ENCODE assay signal across 24 cellular contexts in genomic region chr3:59064728-59065127, GRCh38. TPM values are rescaled to one million over a fixed set of nuclear protein-coding genes. Genes with fewer than 3 reads are reported as not detected.
"Had no signal": no experiment of that assay in that cellular context is flagged by ENCODE, and none has a peak within 500 bp of the region (broad histone marks: within the 10 kb centered on the region; RNA-seq: fewer than 3 reads in every experiment).

No MANE protein-coding gene starts in this region.

- H3K4me3 ChIP-seq: adrenal gland, coronary artery, dorsolateral prefrontal cortex, gastrocnemius medialis, left ventricle myocardium inferior, lung, spleen, tibial nerve had no signal

- H3K4me1 Mint-ChIP-seq: activated B cell treated with CpG ODN at 0.5 μM for 24 hours, brain had no signal

- H3K4me1 ChIP-seq: adrenal gland, gastrocnemius medialis, left ventricle myocardium inferior, spleen, tibial nerve had no signal

- H3K36me3 ChIP-seq: adrenal gland, gastrocnemius medialis, left ventricle myocardium inferior, spleen, tibial nerve had no signal

- H3K36me3 Mint-ChIP-seq: activated naive CD8-positive, alpha-beta T cell treated with anti-CD3 and anti-CD28 coated beads for 36 hours; brain had no signal

- H3K27ac Mint-ChIP-seq: activated B cell treated with CpG ODN at 0.5 μM for 24 hours; activated naive CD4-positive, alpha-beta T cell treated with anti-CD3 and anti-CD28 coated beads for 36 hours; activated naive CD8-positive, alpha-beta T cell treated with anti-CD3 and anti-CD28 coated beads for 36 hours; activated T-helper 1 cell treated with anti-CD3 and anti-CD28 coated beads, Interleukin-12 subunit alpha, Interleukin-12 subunit beta, Interleukin-2, Interleukin-4 antibody, amounts not matched to agents 30 ng/mL and 10 ng/mL and 1 ng/mL, durations not matched to agents 14 hours and 24 hours and 36 hours; brain; T-helper 2 cell treated with Interferon-gamma antibody and Interleukin-4, amounts not matched to agents 5 μg/mL and 100 μg/mL, for 36 hours had no signal

- H3K4me3 Mint-ChIP-seq: activated B cell treated with CpG ODN at 0.5 μM for 24 hours; activated naive CD4-positive, alpha-beta T cell treated with anti-CD3 and anti-CD28 coated beads for 36 hours; activated naive CD8-positive, alpha-beta T cell treated with anti-CD3 and anti-CD28 coated beads for 36 hours; activated T-helper 1 cell treated with anti-CD3 and anti-CD28 coated beads, Interleukin-12 subunit alpha, Interleukin-12 subunit beta, Interleukin-2, Interleukin-4 antibody, amounts not matched to agents 30 ng/mL and 10 ng/mL and 1 ng/mL, durations not matched to agents 14 hours and 24 hours and 36 hours; brain; T-helper 2 cell treated with Interferon-gamma antibody and Interleukin-4, amounts not matched to agents 5 μg/mL and 100 μg/mL, for 36 hours had no signal

- H3K9me3 Mint-ChIP-seq: activated naive CD4-positive, alpha-beta T cell treated with anti-CD3 and anti-CD28 coated beads for 36 hours; activated T-helper 1 cell treated with anti-CD3 and anti-CD28 coated beads, Interleukin-12 subunit alpha, Interleukin-12 subunit beta, Interleukin-2, Interleukin-4 antibody, amounts not matched to agents 30 ng/mL and 10 ng/mL and 1 ng/mL, durations not matched to agents 14 hours and 24 hours and 36 hours; T-helper 2 cell treated with Interferon-gamma antibody and Interleukin-4, amounts not matched to agents 5 μg/mL and 100 μg/mL, for 36 hours had no signal

- H3K27me3 Mint-ChIP-seq: activated B cell treated with CpG ODN at 0.5 μM for 24 hours had no signal

- DNase-seq: activated B cell treated with CpG ODN at 0.5 μM for 24 hours; activated CD4-positive, alpha-beta T cell treated with anti-CD3 and anti-CD28 coated beads, Interleukin-2, amount 50 U/mL, for 4 hours; activated effector memory CD4-positive, alpha-beta T cell treated with anti-CD3 and anti-CD28 coated beads, Interleukin-2, amount 50 U/mL, for 16 hours; activated naive CD4-positive, alpha-beta T cell treated with anti-CD3 and anti-CD28 coated beads for 36 hours; activated naive CD8-positive, alpha-beta T cell treated with anti-CD3 and anti-CD28 coated beads for 36 hours; adrenal gland; aorta; dorsolateral prefrontal cortex; effector memory CD4-positive, alpha-beta T cell; erythroblast; gastrocnemius medialis; glutamatergic neuron; left ventricle myocardium inferior; occipital lobe; right cardiac atrium; spleen; stimulated activated naive CD4-positive, alpha-beta T cell had no signal

- H3K27ac ChIP-seq: adrenal gland, coronary artery, dorsolateral prefrontal cortex, gastrocnemius medialis, left ventricle myocardium inferior, spleen, tibial nerve had no signal

- H3K9me3 ChIP-seq: adrenal gland, gastrocnemius medialis had no signal

- H3K27me3 ChIP-seq: adrenal gland, gastrocnemius medialis, spleen, tibial nerve had no signal

- ATAC-seq: gastrocnemius medialis, right cardiac atrium had no signal

RNA-seq across cellular contexts. Expression of gene CFAP20DC, which starts 14.9 kb away (rescaled TPM):
- total RNA-seq: gastrocnemius medialis, left ventricle myocardium inferior had no signal
- polyA plus RNA-seq: aorta, neural cell had no signal
